In the genomic region with DNA sequence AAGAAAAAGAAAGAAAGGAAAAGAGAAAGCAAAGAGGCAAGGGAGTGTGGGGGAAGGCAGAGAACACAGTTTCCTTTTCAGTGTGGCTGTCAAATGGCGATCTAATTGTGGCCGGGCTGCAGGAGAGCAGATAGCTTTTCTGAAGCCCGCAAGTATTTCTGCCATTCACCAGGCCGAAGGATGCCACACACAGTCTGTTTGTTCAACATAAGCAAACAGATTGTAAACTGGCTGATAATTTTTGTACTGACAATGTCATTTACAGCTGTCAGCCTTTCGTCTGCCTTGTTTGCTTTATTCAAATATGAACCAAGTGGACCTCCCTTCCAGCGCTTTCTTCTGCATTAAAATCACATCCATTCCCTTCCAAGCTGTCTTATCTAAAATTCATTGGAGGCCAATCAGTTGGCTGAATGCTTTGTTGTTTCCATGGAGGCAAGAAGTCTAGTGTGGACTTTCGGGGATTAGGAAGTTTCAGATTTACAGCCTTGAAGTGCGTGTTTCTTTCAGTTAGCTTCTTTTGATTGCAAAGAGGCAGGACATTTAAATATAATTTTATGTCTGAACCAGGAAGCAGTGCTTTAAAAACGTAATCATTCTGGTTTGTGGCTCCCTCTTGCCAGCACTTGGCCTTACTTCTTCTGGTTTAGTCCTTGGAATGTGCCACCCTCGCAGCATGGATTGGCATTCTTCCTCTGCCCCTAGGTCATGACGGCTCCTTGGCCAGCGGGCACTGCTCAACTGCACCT, we compare ENCODE assay signal across 8 cellular contexts.
DNase-seq lines count a peak whose midpoint lies in the region; ATAC-seq lines count a peak whose summit lies in the region.

No MANE protein-coding gene starts in this region.

- peak overlapping the region; percentile 17 for H3K4me3 ChIP-seq in urinary bladder (ENCODE audit: low read depth, low read length)

- CTCF ChIA-PET in activated CD8-positive, alpha-beta T cell treated with anti-CD3 and anti-CD28 coated beads, Interleukin-2, amount 10 ng/mL, durations not matched to agents 7 days and 5 days (lab: Charles Lee), result no interaction called here

- no peak for ATAC-seq in activated T-cell treated with anti-CD3 and anti-CD28 coated beads, Interleukin-2, amount 50 U/mL, for 72 hours (replicated peaks in 1 of 2)
- no peak for ATAC-seq in activated CD8-positive, alpha-beta T cell treated with anti-CD3 and anti-CD28 coated beads, Interleukin-2, amount 10 ng/mL, durations not matched to agents 7 days and 5 days
- no peak for ATAC-seq in GM21737 (IDR thresholded peaks at IDR 0.05; ENCODE audit: unreplicated experiment)

- 11% methylated on average over 12 of the region's 12 CpGs for WGBS in urinary bladder

- H3K9me3 Mint-ChIP-seq in activated T-cell treated with anti-CD3 and anti-CD28 coated beads, Interleukin-2, amount 50 U/mL, for 72 hours, result peaks cover 0 to 3% of the 10 kb centered on the region in 2 donors
- no peaks in the 10 kb centered on the region for H3K9me3 Mint-ChIP-seq in activated T-cell treated with anti-CD3 and anti-CD28 coated beads, Interleukin-2, amount 50 U/mL, for 24 hours
- no peaks in the 10 kb centered on the region for H3K9me3 Mint-ChIP-seq in activated CD8-positive, alpha-beta T cell treated with anti-CD3 and anti-CD28 coated beads, Interleukin-2, amount 10 ng/mL, durations not matched to agents 7 days and 5 days (ENCODE audit: insufficient read depth)

- no peak overlapping the region for H3K27ac Mint-ChIP-seq in activated T-cell treated with anti-CD3 and anti-CD28 coated beads, Interleukin-2, amount 50 U/mL, for 72 hours
- no peak overlapping the region for H3K27ac Mint-ChIP-seq in activated T-cell treated with anti-CD3 and anti-CD28 coated beads, Interleukin-2, amount 50 U/mL, for 24 hours
- H3K27ac Mint-ChIP-seq in activated CD8-positive, alpha-beta T cell treated with anti-CD3 and anti-CD28 coated beads, Interleukin-2, amount 10 ng/mL, durations not matched to agents 7 days and 5 days, result no peak overlapping the region

- H3K27me3 Mint-ChIP-seq in activated T-cell treated with anti-CD3 and anti-CD28 coated beads, Interleukin-2, amount 50 U/mL, for 72 hours (ENCODE audit: low read depth), result peaks cover 14% of the 10 kb centered on the region
- peaks cover 12% of the 10 kb centered on the region for H3K27me3 Mint-ChIP-seq in activated T-cell treated with anti-CD3 and anti-CD28 coated beads, Interleukin-2, amount 50 U/mL, for 24 hours
- no peaks in the 10 kb centered on the region for H3K27me3 Mint-ChIP-seq in activated CD8-positive, alpha-beta T cell treated with anti-CD3 and anti-CD28 coated beads, Interleukin-2, amount 10 ng/mL, durations not matched to agents 7 days and 5 days (ENCODE audit: low read depth)

- peaks cover 0 to 1% of the 10 kb centered on the region in 2 donors for H3K36me3 Mint-ChIP-seq in activated T-cell treated with anti-CD3 and anti-CD28 coated beads, Interleukin-2, amount 50 U/mL, for 72 hours (ENCODE audit: insufficient read depth in 2 of 2)
- no peaks in the 10 kb centered on the region for H3K36me3 Mint-ChIP-seq in activated T-cell treated with anti-CD3 and anti-CD28 coated beads, Interleukin-2, amount 50 U/mL, for 24 hours (ENCODE audit: low read depth)
- H3K36me3 Mint-ChIP-seq in activated CD8-positive, alpha-beta T cell treated with anti-CD3 and anti-CD28 coated beads, Interleukin-2, amount 10 ng/mL, durations not matched to agents 7 days and 5 days (ENCODE audit: low read depth), result no peaks in the 10 kb centered on the region

- no peak for DNase-seq in activated T-cell treated with anti-CD3 and anti-CD28 coated beads, Interleukin-2, amount 50 U/mL, for 72 hours
- no peak for DNase-seq in activated T-cell treated with anti-CD3 and anti-CD28 coated beads, Interleukin-2, amount 50 U/mL, for 24 hours
- DNase-seq in activated CD8-positive, alpha-beta T cell treated with anti-CD3 and anti-CD28 coated beads, Interleukin-2, amount 10 ng/mL, durations not matched to agents 7 days and 5 days, result no peak
- DNase-seq in medulla oblongata (ENCODE audit: extremely low spot score) (peak; percentile 30), GM03348 (ENCODE audit: low spot score) (no peak), amygdala (lab: John Stamatoyannopoulos, UW) (no peak)

- no peak overlapping the region for H3K27ac ChIP-seq in urinary bladder (ENCODE audit: low read depth)

- H3K4me1 ChIP-seq in urinary bladder (ENCODE audit: insufficient read depth), result no peaks in the 10 kb centered on the region

- POLR2A ChIA-PET in activated CD8-positive, alpha-beta T cell treated with anti-CD3 and anti-CD28 coated beads, Interleukin-2, amount 10 ng/mL, durations not matched to agents 7 days and 5 days (lab: Charles Lee), result no interaction called here

- peaks cover 21% of the 10 kb centered on the region for H3K4me1 Mint-ChIP-seq in activated T-cell treated with anti-CD3 and anti-CD28 coated beads, Interleukin-2, amount 50 U/mL, for 72 hours (ENCODE audit: low read depth)
- peaks cover 2% of the 10 kb centered on the region for H3K4me1 Mint-ChIP-seq in activated T-cell treated with anti-CD3 and anti-CD28 coated beads, Interleukin-2, amount 50 U/mL, for 24 hours (ENCODE audit: low read depth)
- H3K4me1 Mint-ChIP-seq in activated CD8-positive, alpha-beta T cell treated with anti-CD3 and anti-CD28 coated beads, Interleukin-2, amount 10 ng/mL, durations not matched to agents 7 days and 5 days (ENCODE audit: low read depth), result peaks cover 7% of the 10 kb centered on the region

- peak overlapping the region; percentile 1 to 65 for H3K4me3 Mint-ChIP-seq in activated T-cell treated with anti-CD3 and anti-CD28 coated beads, Interleukin-2, amount 50 U/mL, for 72 hours
- no peak overlapping the region for H3K4me3 Mint-ChIP-seq in activated T-cell treated with anti-CD3 and anti-CD28 coated beads, Interleukin-2, amount 50 U/mL, for 24 hours
- peak overlapping the region; percentile 54 for H3K4me3 Mint-ChIP-seq in activated CD8-positive, alpha-beta T cell treated with anti-CD3 and anti-CD28 coated beads, Interleukin-2, amount 10 ng/mL, durations not matched to agents 7 days and 5 days

- H3K36me3 ChIP-seq in urinary bladder (ENCODE audit: insufficient read depth), result no peaks in the 10 kb centered on the region
